8 cellular contexts compared by ENCODE assay signal in the genomic region with DNA sequence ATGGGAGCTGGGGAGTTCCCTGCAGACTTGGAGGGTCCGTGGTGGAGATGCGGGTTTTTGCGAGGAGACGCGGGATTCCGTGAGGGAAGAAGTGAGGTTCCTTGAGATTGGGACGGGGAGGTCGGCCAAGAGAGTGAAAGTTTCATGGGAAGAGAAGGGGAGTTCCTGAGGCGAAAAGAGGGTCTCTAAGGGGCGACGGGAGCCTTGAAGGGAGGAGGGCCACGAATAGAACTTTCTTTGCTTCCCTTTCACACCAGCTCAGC. TPM values are rescaled to one million over a fixed set of nuclear protein-coding genes. Genes with fewer than 3 reads are reported as not detected.
DNase-seq lines count a peak whose midpoint lies in the region; ATAC-seq and TF ChIP-seq lines count a peak whose summit lies in the region.

No MANE protein-coding gene starts in this region.

- H3K9me2 ChIP-seq in SU-DHL-6 (replicated peaks; ENCODE audit: insufficient read depth, low read length), result no peaks in the 10 kb centered on the region

- DNase-seq in GM06990 (ENCODE audit: extremely low read depth, insufficient read length) (no peak), fibroblast of lung (ENCODE audit: low read depth in 2 of 2) (peak in 1 of 2 donors; percentile 12), prostate gland (ENCODE audit: low spot score) (no peak), RPMI8226 (no peak), SKM-1 (lab: John Stamatoyannopoulos, UW; ENCODE audit: unreplicated experiment) (no peak)
- no peak for DNase-seq in central memory CD4-positive, alpha-beta T cell

- H3K79me2 ChIP-seq in SU-DHL-6 (ENCODE audit: insufficient read depth, low read length) (no peaks in the 10 kb centered on the region), fibroblast of lung (ENCODE audit: control insufficient read depth, insufficient read depth, low read length) (peaks cover 13% of the 10 kb centered on the region)

- H3K4me2 ChIP-seq in SU-DHL-6 (ENCODE audit: low read depth, low read length, poor library complexity, severe bottlenecking) (peak overlapping the region; percentile 64), fibroblast of lung (ENCODE audit: extremely low read depth, insufficient read depth, low read length) (peak overlapping the region; percentile 97)

- TF ChIP-seq CTCF in GM06990 (IDR thresholded peaks at IDR 0.05; ENCODE audit: insufficient read depth, low read length, poor library complexity, severe bottlenecking), result no peak
- no peak for TF ChIP-seq CTCF in SU-DHL-6 (IDR thresholded peaks at IDR 0.05; ENCODE audit: insufficient read depth, low read length, poor library complexity, severe bottlenecking)
- no peak for TF ChIP-seq CTCF in fibroblast of lung (conservative IDR thresholded peaks at IDR 0.05 in 1 of 2, IDR thresholded peaks at IDR 0.05 in 1 of 2; ENCODE audit: low read depth in 1 of 2, low read length in 2 of 2)
- no peak for TF ChIP-seq CTCF in prostate gland (IDR thresholded peaks at IDR 0.05)

- H3K9ac ChIP-seq in SU-DHL-6 (ENCODE audit: low read length), result peak overlapping the region; percentile 35; the same call in 1 of the 2 replicates
- peak overlapping the region; percentile 75 for H3K9ac ChIP-seq in fibroblast of lung (ENCODE audit: insufficient read depth, low read length)

- no peak overlapping the region for H3K27ac ChIP-seq in SU-DHL-6 (ENCODE audit: low read depth, low read length)
- peak overlapping the region; percentile 60 for H3K27ac ChIP-seq in fibroblast of lung (ENCODE audit: insufficient read depth, low read length)
- peak overlapping the region; percentile 83 to 87 for H3K27ac ChIP-seq in prostate gland

- H4K20me1 ChIP-seq in SU-DHL-6 (ENCODE audit: low read depth, low read length) (no peaks in the 10 kb centered on the region), fibroblast of lung (ENCODE audit: control insufficient read depth, extremely low read depth, insufficient read depth, low read length) (peaks cover 2% of the 10 kb centered on the region)

- H3K4me3 ChIP-seq in GM06990 (replicated peaks; ENCODE audit: low read depth, low read length) (peak overlapping the region; percentile 74), SU-DHL-6 (ENCODE audit: insufficient read depth, low read length, poor library complexity, severe bottlenecking) (no peak overlapping the region), fibroblast of lung (replicated peaks in 1 of 4; ENCODE audit: control extremely low read depth in 1 of 4, insufficient read depth in 1 of 4, low read depth in 3 of 4, low read length in 4 of 4) (peak overlapping the region; percentile 90 to 96 (median 92)), prostate gland (peak overlapping the region; percentile 72 to 89)

- H3K27me3 ChIP-seq in GM06990 (replicated peaks; ENCODE audit: control insufficient read depth, insufficient read depth, low read length), result no peaks in the 10 kb centered on the region
- no peaks in the 10 kb centered on the region for H3K27me3 ChIP-seq in SU-DHL-6 (ENCODE audit: low read length)
- no peaks in the 10 kb centered on the region for H3K27me3 ChIP-seq in fibroblast of lung (ENCODE audit: control insufficient read depth, insufficient read depth, low read length)
- no peaks in the 10 kb centered on the region for H3K27me3 ChIP-seq in prostate gland (replicated peaks; ENCODE audit: insufficient read depth)

- H2AFZ ChIP-seq in SU-DHL-6 (ENCODE audit: low read depth, low read length, severe bottlenecking), result peak overlapping the region; percentile 92
- H2AFZ ChIP-seq in fibroblast of lung (ENCODE audit: low read length), result peak overlapping the region; percentile 86

- H3K4me1 ChIP-seq in fibroblast of lung (ENCODE audit: control insufficient read depth, extremely low read depth, insufficient read depth, low read length) (peaks cover 11% of the 10 kb centered on the region), prostate gland (replicated peaks) (no peaks in the 10 kb centered on the region)

- intact Hi-C loops in prostate gland (cut with DNase I), result loop anchor here (5.0 to 10.0 kb wide), 2 partner anchors 328 to 400 kb away; a partner anchor contains a TSS

- no peaks in the 10 kb centered on the region for H3K36me3 ChIP-seq in GM06990 (ENCODE audit: control insufficient read depth, insufficient read depth, low read length)
- no peaks in the 10 kb centered on the region for H3K36me3 ChIP-seq in SU-DHL-6 (ENCODE audit: low read length)
- H3K36me3 ChIP-seq in fibroblast of lung (ENCODE audit: control insufficient read depth, insufficient read depth, low read length), result no peaks in the 10 kb centered on the region
- H3K36me3 ChIP-seq in prostate gland, result no peaks in the 10 kb centered on the region

- no peak for ATAC-seq in GM18868 (IDR thresholded peaks at IDR 0.05; ENCODE audit: unreplicated experiment)

- no peaks in the 10 kb centered on the region for H3K9me3 ChIP-seq in SU-DHL-6 (ENCODE audit: insufficient read depth, low read length)
- H3K9me3 ChIP-seq in fibroblast of lung (ENCODE audit: control insufficient read depth, insufficient read depth, low read depth, low read length), result no peaks in the 10 kb centered on the region
- no peaks in the 10 kb centered on the region for H3K9me3 ChIP-seq in prostate gland

- no peak for TF ChIP-seq POLR2A in prostate gland (IDR thresholded peaks at IDR 0.05)

- H3F3A ChIP-seq in SU-DHL-6 (ENCODE audit: insufficient read depth), result no peaks in the 10 kb centered on the region

- 4% methylated on average over 12 of the region's 12 CpGs for WGBS in prostate gland

RNA-seq across cellular contexts. Expression of a gene that starts 0.5 kb away (rescaled TPM):
- 50.1 and 129 TPM in 2 replicates for total RNA-seq in fibroblast of lung
- polyA plus RNA-seq in fibroblast of lung, result 52.1 and 59.4 TPM in 2 replicates
- polyA plus RNA-seq in fibroblast of lung (2012), result 43.6 and 54.6 TPM in 2 replicates
- polyA minus RNA-seq in fibroblast of lung (ENCODE audit: low replicate concordance), result 259 and 291 TPM in 2 replicates
- 10 to 100 TPM; 37.4 to 44.2 TPM for total RNA-seq in prostate gland

RNA-seq across cellular contexts. Expression of a gene that starts 4.3 kb away (rescaled TPM):
- total RNA-seq in fibroblast of lung (9.5 and 15.2 TPM in 2 replicates), prostate gland (10 to 100 TPM; 22.0 to 28.3 TPM)
- polyA plus RNA-seq in fibroblast of lung, result 8.2 and 10.3 TPM in 2 replicates
- 15.1 and 19.5 TPM in 2 replicates for polyA plus RNA-seq in fibroblast of lung (2012)
- 15.0 and 17.3 TPM in 2 replicates for polyA minus RNA-seq in fibroblast of lung (ENCODE audit: low replicate concordance)

RNA-seq across cellular contexts. Expression of a gene that starts 51.5 kb away (rescaled TPM):
- total RNA-seq in fibroblast of lung, result 5.9 and 8.1 TPM in 2 replicates
- 12.0 and 14.6 TPM in 2 replicates for polyA plus RNA-seq in fibroblast of lung
- polyA plus RNA-seq in fibroblast of lung (2012), result 13.6 and 13.8 TPM in 2 replicates
- 21.5 and 24.1 TPM in 2 replicates for polyA minus RNA-seq in fibroblast of lung (ENCODE audit: low replicate concordance)
- total RNA-seq in prostate gland, result 10 to 100 TPM; 19.6 to 43.7 TPM
